In genomic region chr13:113654591-113655357, GRCh38 we compare ENCODE assay signal across 1 cellular context.
TF ChIP-seq lines count a peak whose summit lies in the region.

No MANE protein-coding gene starts in this region.

TF ChIP-seq in K562, 482 proteins besides CTCF, POLR2A, EP300 and RAD21:
- no peak for TF ChIP-seq PHF21A (IDR thresholded peaks at IDR 0.05; ENCODE audit: borderline replicate concordance, low read depth)
- TF ChIP-seq ZNF316 (IDR thresholded peaks at IDR 0.05), result peak; percentile 46; the same call in 1 of the 2 replicates
- no peak for TF ChIP-seq IRF9 (tag; IDR thresholded peaks at IDR 0.05)
- 0 out of 2 replicates have a peak, but pooled peaks have one; percentile 29 for TF ChIP-seq C11orf30 (IDR thresholded peaks at IDR 0.05; ENCODE audit: low read depth)
- 0 out of 2 replicates have a peak, but pooled peaks have one; percentile 9 for TF ChIP-seq MAFG (tag; conservative IDR thresholded peaks at IDR 0.05)
- no peak for TF ChIP-seq CHCHD3 (CRISPR knock-in tag; IDR thresholded peaks at IDR 0.05)
- no peak for TF ChIP-seq HMG20B (CRISPR knock-in tag; IDR thresholded peaks at IDR 0.05)
